13 cellular contexts compared by ENCODE assay signal in genomic region chr17:29620271-29620670, GRCh38. TPM values are rescaled to one million over a fixed set of nuclear protein-coding genes. Genes with fewer than 3 reads are reported as not detected.
DNase-seq lines count a peak whose midpoint lies in the region; ATAC-seq, FAIRE-seq and TF ChIP-seq lines count a peak whose summit lies in the region.
"Had no signal": no experiment of that assay in that cellular context is flagged by ENCODE, and none has a peak within 500 bp of the region (broad histone marks: within the 10 kb centered on the region; RNA-seq: fewer than 3 reads in every experiment).

No MANE protein-coding gene starts in this region.

- H2AK5ac ChIP-seq in IMR-90 (ENCODE audit: low read depth, low read length): peak overlapping the region; percentile 4; the same call in 1 of the 2 replicates
- no peak overlapping the region for H2AK5ac ChIP-seq in H1 (ENCODE audit: low read depth, low read length)

- H3K27ac ChIP-seq in IMR-90 (ENCODE audit: insufficient read depth, low read length) (no peak overlapping the region), H1 (ENCODE audit: low read depth, low read length) (no peak overlapping the region), osteoblast (ENCODE audit: low read depth, low read length) (no peak overlapping the region)

- H2BK15ac ChIP-seq in IMR-90 (ENCODE audit: low read depth, low read length) (no peak overlapping the region), H1 (ENCODE audit: low read length) (0 out of 2 replicates have a peak overlapping the region, but pooled peaks have one; percentile 31)

- H2BK120ac ChIP-seq in IMR-90 (ENCODE audit: low read depth, low read length) (peak overlapping the region; percentile 24; the same call in 1 of the 2 replicates), H1 (replicated peaks; ENCODE audit: low read depth, low read length) (no peak overlapping the region)

- TF ChIP-seq RAD21 in IMR-90 (IDR thresholded peaks at IDR 0.05; ENCODE audit: low read length) (no peak), H1 (IDR thresholded peaks at IDR 0.05 in 1 of 2, conservative IDR thresholded peaks at IDR 0.05 in 1 of 2; ENCODE audit: low read depth in 2 of 2, low read length in 2 of 2) (no peak)

- H3K9ac ChIP-seq in IMR-90 (ENCODE audit: low read depth, low read length) (no peak overlapping the region), H1 (replicated peaks in 1 of 4; ENCODE audit: extremely low read depth in 1 of 4, low read depth in 3 of 4, low read length in 3 of 4) (no peak overlapping the region)

- DNase-seq in ELF-1 (ENCODE audit: low read depth, low spot score): peak; percentile 83
- peak; percentile 47 for DNase-seq in IMR-90
- no peak for DNase-seq in H1 (ENCODE audit: low read depth in 1 of 2, low spot score in 2 of 2)
- peak; percentile 87 for DNase-seq in osteoblast (ENCODE audit: insufficient read length, low spot score, missing footprints)
- DNase-seq in T-helper 9 cell: no peak
- DNase-seq: activated CD4-positive, alpha-beta T cell treated with anti-CD3 and anti-CD28 coated beads, Interleukin-2, amount 10 ng/mL, durations not matched to agents 24 days and 14 days; activated T-cell treated with anti-CD3 and anti-CD28 coated beads, Interleukin-2, amount 50 U/mL, for 4 hours; CD8-positive, alpha-beta memory T cell; naive B cell; NCI-H345; T-helper 17 cell had no signal

- H2BK5ac ChIP-seq in IMR-90 (ENCODE audit: low read depth, low read length, poor library complexity, severe bottlenecking) (no peak overlapping the region), H1 (ENCODE audit: low read depth, low read length) (no peak overlapping the region)

- H3K79me1 ChIP-seq in IMR-90 (ENCODE audit: low read depth in 1 of 2, low read length in 2 of 2) (peaks cover 0 to 22% of the 10 kb centered on the region in 2 experiments; a peak in 1 of 4 replicates), H1 (ENCODE audit: low read depth, low read length) (no peaks in the 10 kb centered on the region)

- H3K9me1 ChIP-seq in IMR-90 (ENCODE audit: insufficient read depth, low read length): peaks cover 22% of the 10 kb centered on the region

- 0 out of 4 replicates have a peak overlapping the region, but pooled peaks of 1 of the 2 experiments have one; percentile 26 for H4K8ac ChIP-seq in IMR-90 (ENCODE audit: low read depth in 2 of 2, low read length in 2 of 2)
- H4K8ac ChIP-seq in H1 (ENCODE audit: extremely low read depth, insufficient read depth, low read length): no peak overlapping the region

- H3K4me2 ChIP-seq in IMR-90 (ENCODE audit: low read depth, low read length) (no peak overlapping the region), H1 (ENCODE audit: insufficient read depth in 1 of 2, low read depth in 2 of 2, low read length in 2 of 2) (peak overlapping the region in 1 of 2 experiments; percentile 6; a peak in 1 of 4 replicates), osteoblast (ENCODE audit: insufficient read depth, low read length) (no peak overlapping the region)

- in situ Hi-C loops in IMR-90 (cut with MboI; ENCODE audit: low sequenced_read_pairs): no loop called here

- no TSS peak for BruUV-seq in IMR-90 (replicated peaks; lab: Mats Ljungman, UMichigan)

- H3K79me2 ChIP-seq in H1 (ENCODE audit: control insufficient read depth in 1 of 2, insufficient read depth in 2 of 2, low read length in 2 of 2) (no peaks in the 10 kb centered on the region), osteoblast (ENCODE audit: insufficient read depth, low read length) (no peaks in the 10 kb centered on the region)

- TF ChIP-seq EP300 in H1 (IDR thresholded peaks at IDR 0.05; ENCODE audit: borderline replicate concordance in 1 of 2, low read depth in 2 of 2, low read length in 2 of 2): no peak

- no peak overlapping the region for H3K4me3 ChIP-seq in IMR-90 (ENCODE audit: insufficient read depth, low read depth, low read length)
- no peak overlapping the region for H3K4me3 ChIP-seq in H1 (ENCODE audit: extremely low read depth in 1 of 4, insufficient read depth in 2 of 4, low read depth in 3 of 4, low read length in 4 of 4)
- no peak overlapping the region for H3K4me3 ChIP-seq in osteoblast (ENCODE audit: insufficient read depth, low read length)

- H4K20me1 ChIP-seq in IMR-90 (ENCODE audit: insufficient read depth, low read length) (peaks cover 9% of the 10 kb centered on the region; the same call in 1 of the 2 replicates), H1 (replicated peaks in 1 of 2; ENCODE audit: control insufficient read depth in 1 of 2, insufficient read depth in 2 of 2, low read length in 2 of 2) (peaks cover 5 to 6% of the 10 kb centered on the region in 2 experiments), osteoblast (ENCODE audit: insufficient read depth, low read length) (peaks cover 12% of the 10 kb centered on the region)

- dilution Hi-C loops in IMR-90 (cut with HindIII; ENCODE audit: low sequenced_read_pairs, unreplicated experiment): no loop called here

- H3K18ac ChIP-seq in IMR-90 (ENCODE audit: low read depth, low read length) (no peak overlapping the region), H1 (ENCODE audit: extremely low read depth, low read length) (0 out of 2 replicates have a peak overlapping the region, but pooled peaks have one; percentile 51)

- no peak overlapping the region for H2BK12ac ChIP-seq in H1 (ENCODE audit: low read depth, low read length)

- H3K23me2 ChIP-seq in H1 (ENCODE audit: low read depth, low read length): peaks cover 23% of the 10 kb centered on the region

- no peak for ATAC-seq in IMR-90 (ENCODE audit: low read depth)
- ATAC-seq in HG02571 (IDR thresholded peaks at IDR 0.05; ENCODE audit: unreplicated experiment): no peak
- ATAC-seq in GM19452 (IDR thresholded peaks at IDR 0.05; ENCODE audit: unreplicated experiment): no peak
- ATAC-seq: activated T-cell treated with anti-CD3 and anti-CD28 coated beads, Interleukin-2, amount 50 U/mL, for 4 hours; T-helper 17 cell had no signal

- H2AFZ ChIP-seq in IMR-90 (replicated peaks; ENCODE audit: low read length, poor library complexity): peak overlapping the region; percentile 61
- no peak overlapping the region for H2AFZ ChIP-seq in H1 (ENCODE audit: low read length)
- H2AFZ ChIP-seq in osteoblast (ENCODE audit: low read length): no peak overlapping the region

- H3K36me3 ChIP-seq in IMR-90 (ENCODE audit: control insufficient read depth, insufficient read depth, low read length) (no peaks in the 10 kb centered on the region; the same call in 1 of the 2 replicates), H1 (ENCODE audit: control insufficient read depth in 2 of 4, insufficient read depth in 4 of 4, low read length in 3 of 4) (no peaks in the 10 kb centered on the region), osteoblast (ENCODE audit: insufficient read depth, low read length) (no peaks in the 10 kb centered on the region)

- no peak for TF ChIP-seq POLR2A in IMR-90 (IDR thresholded peaks at IDR 0.05; ENCODE audit: low read depth, low read length)
- no peak for TF ChIP-seq POLR2A in H1 (IDR thresholded peaks at IDR 0.05; ENCODE audit: control extremely low read depth in 1 of 2, low read depth in 2 of 2, low read length in 2 of 2)

- POLR2A ChIA-PET in IMR-90 (lab: Charles Lee; ENCODE audit: unreplicated experiment): no interaction called here
- POLR2A ChIA-PET in H1 (lab: Charles Lee; ENCODE audit: partially characterized antibody): interaction anchor here (1.7 kb wide), 1 partner anchor 28 kb away, joined by 9 read pairs; the partner anchor contains the start of gene ANKRD13B

- H3K56ac ChIP-seq in IMR-90 (ENCODE audit: extremely low read depth, insufficient read depth, low read length) (no peak overlapping the region), H1 (replicated peaks; ENCODE audit: insufficient read length, low read depth, low read length) (no peak overlapping the region)

- H3K23ac ChIP-seq in IMR-90 (ENCODE audit: low read depth, low read length) (no peak overlapping the region), H1 (ENCODE audit: insufficient read length) (no peak overlapping the region)

- no peak for TF ChIP-seq CTCF in IMR-90 (conservative IDR thresholded peaks at IDR 0.05; ENCODE audit: low read depth, low read length)
- TF ChIP-seq CTCF in H1 (IDR thresholded peaks at IDR 0.05; ENCODE audit: control extremely low read depth in 1 of 3, insufficient read depth in 1 of 3, low read depth in 1 of 3, low read length in 3 of 3): no peak
- no peak for TF ChIP-seq CTCF in osteoblast (IDR thresholded peaks at IDR 0.05; ENCODE audit: extremely low read depth, low read depth, low read length)

- H2BK20ac ChIP-seq in IMR-90 (ENCODE audit: low read depth, low read length): no peak overlapping the region
- H2BK20ac ChIP-seq in H1 (ENCODE audit: low read length): no peak overlapping the region

- H3K27me3 ChIP-seq in IMR-90 (ENCODE audit: control insufficient read depth, insufficient read depth, low read length) (no peaks in the 10 kb centered on the region; the same call in 1 of the 2 replicates), H1 (replicated peaks in 1 of 4; ENCODE audit: control insufficient read depth in 3 of 4, extremely low read depth in 1 of 4, insufficient read depth in 3 of 4, low read length in 3 of 4) (peaks cover 21 to 64% (median 50%) of the 10 kb centered on the region in 4 experiments), osteoblast (ENCODE audit: insufficient read depth, low read length) (no peaks in the 10 kb centered on the region)

- H3K4me1 ChIP-seq in IMR-90 (ENCODE audit: control insufficient read depth, insufficient read depth, low read length) (peaks cover 15% of the 10 kb centered on the region), H1 (replicated peaks in 1 of 4; ENCODE audit: control insufficient read depth in 3 of 4, insufficient read depth in 4 of 4, low read length in 3 of 4) (peaks cover 16 to 41% (median 29%) of the 10 kb centered on the region in 4 experiments), osteoblast (ENCODE audit: insufficient read depth, low read length) (peaks cover 19% of the 10 kb centered on the region)

- H2AK9ac ChIP-seq in IMR-90 (replicated peaks; ENCODE audit: low read depth, low read length, poor library complexity): peak overlapping the region; percentile 83

- no peak overlapping the region for H4K5ac ChIP-seq in IMR-90 (ENCODE audit: low read depth, low read length)
- H4K5ac ChIP-seq in H1 (ENCODE audit: insufficient read length, low read depth, low read length): no peak overlapping the region

- H3K4ac ChIP-seq in IMR-90 (ENCODE audit: low read depth, low read length): peak overlapping the region; percentile 46; the same call in 1 of the 2 replicates
- H3K4ac ChIP-seq in H1 (replicated peaks; ENCODE audit: insufficient read length, low read depth, low read length): no peak overlapping the region

- 80% methylated on average over 1 of the region's 4 CpGs; no CpG with 5 or more reads in 1 of the 2 experiments for WGBS in IMR-90 (ENCODE audit: extremely low coverage in 2 of 2, insufficient read length in 1 of 2), 2 experiments
- WGBS in H1 (ENCODE audit: extremely low coverage in 1 of 2, insufficient coverage in 1 of 2, insufficient read length in 1 of 2, insufficient replicate concordance in 2 of 2, low coverage in 1 of 2, low lambda C conversion rate in 2 of 2, missing lambda C conversion rate in 1 of 2), 2 experiments: 84% methylated on average over 4 of the region's 4 CpGs; no CpG with 5 or more reads in 1 of the 2 experiments

- H4K91ac ChIP-seq in IMR-90 (ENCODE audit: insufficient read depth, low read depth, low read length): no peak overlapping the region
- no peak overlapping the region for H4K91ac ChIP-seq in H1 (replicated peaks; ENCODE audit: insufficient read length, low read length)

- CTCF ChIA-PET in IMR-90 (lab: Yijun Ruan, JAX): interaction anchor here (0.6 kb wide), 1 partner anchor 242 kb away, joined by 6 read pairs; no protein-coding TSS in a partner anchor
- CTCF ChIA-PET in H1 (lab: Charles Lee; ENCODE audit: partially characterized antibody): interaction anchor here (0.8 to 13.1 kb wide), 9 partner anchors 11 to 474 kb away, joined by 3 to 193 read pairs (median 6); partner anchors contain the start of genes ABHD15 and TP53I13

- H3K9me3 ChIP-seq in IMR-90 (ENCODE audit: control insufficient read depth, insufficient read depth, low read length) (no peaks in the 10 kb centered on the region), H1 (ENCODE audit: insufficient read depth in 2 of 2, low read depth in 1 of 2, low read length in 1 of 2) (no peaks in the 10 kb centered on the region), osteoblast (ENCODE audit: low read depth, low read length) (no peaks in the 10 kb centered on the region)

- no peak for FAIRE-seq in H1 (lab: Jason Lieb, UNC)

- intact Hi-C loops in IMR-90 (cut with micrococcal nuclease): no loop called here

- peak overlapping the region; percentile 58; the same call in 1 of the 2 replicates for H3K14ac ChIP-seq in IMR-90 (replicated peaks; ENCODE audit: low read depth, low read length)
- no peak overlapping the region for H3K14ac ChIP-seq in H1 (ENCODE audit: insufficient read length)

RNA-seq across cellular contexts. Expression of gene CORO6, which starts 2.4 kb away (rescaled TPM):
- total RNA-seq in IMR-90 (2012; rRNA removed): 2.8 and 3.4 TPM in 2 replicates
- polyA plus RNA-seq in IMR-90 (2012; rRNA removed): 7.6 and 7.8 TPM in 2 replicates
- polyA plus RNA-seq in IMR-90 (2012; cell fraction: cytosol; rRNA removed): 1.4 and 2.8 TPM in 2 replicates
- polyA plus RNA-seq in IMR-90 (2012; cell fraction: nucleus; rRNA removed; ENCODE audit: low replicate concordance): 139 and 203 TPM in 2 replicates
- 2.1 and 2.5 TPM in 2 replicates for total RNA-seq in H1 (2021; fragmentation: NEBNext Ultra II Directional; extraction: Animal tissue kit (Norgen Biotek cat#: 25700))
- 8.6 and 13.3 TPM in 2 replicates for polyA plus RNA-seq in H1 (2011; rRNA removed)
- polyA plus RNA-seq in H1 (2011; cell fraction: cytosol; rRNA removed): 10.9 TPM
- polyA plus RNA-seq in H1 (2011; cell fraction: nucleus; rRNA removed): 106 TPM
- polyA plus RNA-seq in H1 (2012, experiment 1 of 2): 3.1 to 6.2 TPM (median 5.5 TPM) in 4 replicates
- polyA plus RNA-seq in H1 (2012, experiment 2 of 2): 3.1 TPM
- polyA plus RNA-seq in H1 (2013, experiment 1 of 2): 3.6 TPM
- polyA plus RNA-seq in H1 (2013, experiment 2 of 2): 3.3 TPM
- polyA minus RNA-seq in H1 (2011; rRNA and poly(A)+ RNA removed): 7.3 and 10.4 TPM in 2 replicates
- polyA minus RNA-seq in H1 (2011; cell fraction: cytosol; rRNA and poly(A)+ RNA removed): 3.2 TPM
- 10.5 TPM for polyA minus RNA-seq in H1 (2011; cell fraction: nucleus; rRNA and poly(A)+ RNA removed)
- 12.7 and 20.3 TPM in 2 replicates for total RNA-seq in osteoblast

RNA-seq across cellular contexts. Expression of gene ANKRD13B, which starts 27.3 kb away (rescaled TPM):
- total RNA-seq in IMR-90 (2012; rRNA removed) (0.90 and 1.1 TPM in 2 replicates), osteoblast (13.0 and 18.5 TPM in 2 replicates)
- polyA plus RNA-seq in IMR-90 (2012; rRNA removed) (4.0 and 5.2 TPM in 2 replicates), H1 (2011; rRNA removed) (16.4 and 30.3 TPM in 2 replicates)
- polyA plus RNA-seq in IMR-90 (2012; cell fraction: cytosol; rRNA removed): 1.9 and 4.4 TPM in 2 replicates
- 27.5 and 68.3 TPM in 2 replicates for polyA plus RNA-seq in IMR-90 (2012; cell fraction: nucleus; rRNA removed; ENCODE audit: low replicate concordance)
- 41.0 and 48.5 TPM in 2 replicates for total RNA-seq in H1 (2021; fragmentation: NEBNext Ultra II Directional; extraction: Animal tissue kit (Norgen Biotek cat#: 25700))
- polyA plus RNA-seq in H1 (2011; cell fraction: cytosol; rRNA removed): 17.6 TPM
- polyA plus RNA-seq in H1 (2011; cell fraction: nucleus; rRNA removed): 167 TPM
- polyA plus RNA-seq in H1 (2012, experiment 1 of 2): 25.6 to 40.3 TPM (median 33.5 TPM) in 4 replicates
- 22.3 TPM for polyA plus RNA-seq in H1 (2012, experiment 2 of 2)
- polyA plus RNA-seq in H1 (2013, experiment 1 of 2): 21.9 TPM
- 20.2 TPM for polyA plus RNA-seq in H1 (2013, experiment 2 of 2)
- polyA minus RNA-seq in H1 (2011; rRNA and poly(A)+ RNA removed): 7.7 and 13.1 TPM in 2 replicates
- 22.4 TPM for polyA minus RNA-seq in H1 (2011; cell fraction: cytosol; rRNA and poly(A)+ RNA removed)
- polyA minus RNA-seq in H1 (2011; cell fraction: nucleus; rRNA and poly(A)+ RNA removed): 33.4 TPM

RNA-seq across cellular contexts. Expression of gene GIT1, which starts 30.8 kb away (rescaled TPM):
- total RNA-seq in IMR-90 (2012; rRNA removed) (13.3 and 14.2 TPM in 2 replicates), osteoblast (31.8 and 34.4 TPM in 2 replicates)
- polyA plus RNA-seq in IMR-90 (2012; rRNA removed) (34.2 and 37.1 TPM in 2 replicates), H1 (2011; rRNA removed) (63.0 and 80.7 TPM in 2 replicates)
- polyA plus RNA-seq in IMR-90 (2012; cell fraction: cytosol; rRNA removed): 25.3 and 30.3 TPM in 2 replicates
- 57.7 and 127 TPM in 2 replicates for polyA plus RNA-seq in IMR-90 (2012; cell fraction: nucleus; rRNA removed; ENCODE audit: low replicate concordance)
- 60.6 and 62.4 TPM in 2 replicates for total RNA-seq in H1 (2021; fragmentation: NEBNext Ultra II Directional; extraction: Animal tissue kit (Norgen Biotek cat#: 25700))
- polyA plus RNA-seq in H1 (2011; cell fraction: cytosol; rRNA removed): 43.3 TPM
- 93.3 TPM for polyA plus RNA-seq in H1 (2011; cell fraction: nucleus; rRNA removed)
- 36.7 to 55.7 TPM (median 48.9 TPM) in 4 replicates for polyA plus RNA-seq in H1 (2012, experiment 1 of 2)
- polyA plus RNA-seq in H1 (2012, experiment 2 of 2): 54.3 TPM
- polyA plus RNA-seq in H1 (2013, experiment 1 of 2): 45.0 TPM
- polyA plus RNA-seq in H1 (2013, experiment 2 of 2): 45.5 TPM
- polyA minus RNA-seq in H1 (2011; rRNA and poly(A)+ RNA removed): 45.9 and 62.5 TPM in 2 replicates
- polyA minus RNA-seq in H1 (2011; cell fraction: cytosol; rRNA and poly(A)+ RNA removed): 42.9 TPM
- 55.6 TPM for polyA minus RNA-seq in H1 (2011; cell fraction: nucleus; rRNA and poly(A)+ RNA removed)

RNA-seq across cellular contexts. Expression of gene TP53I13, which starts 51.8 kb away (rescaled TPM):
- total RNA-seq in IMR-90 (2012; rRNA removed) (18.3 and 22.0 TPM in 2 replicates), osteoblast (57.2 and 57.5 TPM in 2 replicates)
- polyA plus RNA-seq in IMR-90 (2012; rRNA removed) (48.3 and 53.1 TPM in 2 replicates), H1 (2011; rRNA removed) (35.7 and 42.6 TPM in 2 replicates)
- polyA plus RNA-seq in IMR-90 (2012; cell fraction: cytosol; rRNA removed): 41.4 and 69.6 TPM in 2 replicates
- polyA plus RNA-seq in IMR-90 (2012; cell fraction: nucleus; rRNA removed; ENCODE audit: low replicate concordance): 126 and 323 TPM in 2 replicates
- 21.1 and 22.4 TPM in 2 replicates for total RNA-seq in H1 (2021; fragmentation: NEBNext Ultra II Directional; extraction: Animal tissue kit (Norgen Biotek cat#: 25700))
- polyA plus RNA-seq in H1 (2011; cell fraction: cytosol; rRNA removed): 33.3 TPM
- polyA plus RNA-seq in H1 (2011; cell fraction: nucleus; rRNA removed): 97.5 TPM
- 13.5 to 25.6 TPM (median 22.3 TPM) in 4 replicates for polyA plus RNA-seq in H1 (2012, experiment 1 of 2)
- polyA plus RNA-seq in H1 (2012, experiment 2 of 2): 20.0 TPM
- polyA plus RNA-seq in H1 (2013, experiment 1 of 2): 26.9 TPM
- 24.1 TPM for polyA plus RNA-seq in H1 (2013, experiment 2 of 2)
- 6.4 and 7.7 TPM in 2 replicates for polyA minus RNA-seq in H1 (2011; rRNA and poly(A)+ RNA removed)
- polyA minus RNA-seq in H1 (2011; cell fraction: cytosol; rRNA and poly(A)+ RNA removed): 15.0 TPM
- 31.3 TPM for polyA minus RNA-seq in H1 (2011; cell fraction: nucleus; rRNA and poly(A)+ RNA removed)

RNA-seq across cellular contexts. Expression of gene ABHD15, which starts 53.4 kb away (rescaled TPM):
- total RNA-seq in IMR-90 (2012; rRNA removed) (3.1 and 3.2 TPM in 2 replicates), osteoblast (8.8 and 9.4 TPM in 2 replicates)
- polyA plus RNA-seq in IMR-90 (2012; rRNA removed) (4.5 and 4.6 TPM in 2 replicates), H1 (2011; rRNA removed) (0.88 and 1.2 TPM in 2 replicates)
- polyA plus RNA-seq in IMR-90 (2012; cell fraction: cytosol; rRNA removed): 3.3 and 4.4 TPM in 2 replicates
- polyA plus RNA-seq in IMR-90 (2012; cell fraction: nucleus; rRNA removed; ENCODE audit: low replicate concordance): 3.2 and 4.0 TPM in 2 replicates
- 1.6 and 1.7 TPM in 2 replicates for total RNA-seq in H1 (2021; fragmentation: NEBNext Ultra II Directional; extraction: Animal tissue kit (Norgen Biotek cat#: 25700))
- polyA plus RNA-seq in H1 (2011; cell fraction: cytosol; rRNA removed): 1.2 TPM
- polyA plus RNA-seq in H1 (2011; cell fraction: nucleus; rRNA removed): 1.6 TPM
- polyA plus RNA-seq in H1 (2012, experiment 1 of 2): 1.3 to 1.6 TPM (median 1.5 TPM) in 4 replicates
- polyA plus RNA-seq in H1 (2012, experiment 2 of 2): 1.9 TPM
- polyA plus RNA-seq in H1 (2013, experiment 1 of 2): 1.3 TPM
- 1.3 TPM for polyA plus RNA-seq in H1 (2013, experiment 2 of 2)
- 1.8 and 2.1 TPM in 2 replicates for polyA minus RNA-seq in H1 (2011; rRNA and poly(A)+ RNA removed)
- polyA minus RNA-seq in H1 (2011; cell fraction: cytosol; rRNA and poly(A)+ RNA removed): 1.4 TPM
- 3.0 TPM for polyA minus RNA-seq in H1 (2011; cell fraction: nucleus; rRNA and poly(A)+ RNA removed)

Comparison
In these comparisons a context has a peak if more than half of its experiments do, and no peak if none do; other contexts are left out.
1. DNase-seq: peak in ELF-1 (single experiment), IMR-90 (single experiment) and osteoblast (single experiment); none in H1 (0 of 2) and T-helper 9 cell (single experiment).